Comparison of ENCODE assay signal across 16 cellular contexts in genomic region chr1:83928396-83928795, GRCh38.
A peak's percentile ranks its signal among the peaks of the same experiment; 100 is the strongest.
DNase-seq lines count a peak whose midpoint lies in the region; ATAC-seq and TF ChIP-seq lines count a peak whose summit lies in the region.
"Had no signal": no experiment of that assay in that cellular context is flagged by ENCODE, and none has a peak within 500 bp of the region (broad histone marks: within the 10 kb centered on the region; RNA-seq: fewer than 3 reads in every experiment).

No MANE protein-coding gene starts in this region.

- no peaks in the 10 kb centered on the region for H3K36me3 Mint-ChIP-seq in GM23338 (ENCODE audit: low read depth)

- no peaks in the 10 kb centered on the region for H4K20me1 ChIP-seq in GM23338 (replicated peaks; ENCODE audit: insufficient read depth)

- H3K36me3 ChIP-seq in GM23338 (ENCODE audit: insufficient read depth) (no peaks in the 10 kb centered on the region), adipocyte (ENCODE audit: control insufficient read depth, insufficient read depth, low read length, severe bottlenecking) (no peaks in the 10 kb centered on the region), brain microvascular endothelial cell (replicated peaks) (no peaks in the 10 kb centered on the region)
- H3K36me3 ChIP-seq: SJSA1 had no signal

- peaks cover 22% of the 10 kb centered on the region for H3K4me1 Mint-ChIP-seq in GM23338

- CTCF ChIA-PET in GM10248 (lab: Yijun Ruan, JAX), result interaction anchor here (1.3 to 2.2 kb wide), 4 partner anchors 12 to 505 kb away, joined by 4 to 8 read pairs (median 5); no protein-coding TSS in a partner anchor

- no peaks in the 10 kb centered on the region for H3K4me1 ChIP-seq in GM23338 (ENCODE audit: insufficient read depth)
- peaks cover 8% of the 10 kb centered on the region for H3K4me1 ChIP-seq in adipocyte (ENCODE audit: control insufficient read depth, insufficient read depth, low read length)

- no peak overlapping the region for H3K4me2 ChIP-seq in GM23338
- H3K4me2 ChIP-seq: PC-9 had no signal

- H3F3A ChIP-seq in GM23338 (replicated peaks; ENCODE audit: low read depth), result no peaks in the 10 kb centered on the region

- no peaks in the 10 kb centered on the region for H3K9me3 ChIP-seq in adipocyte (ENCODE audit: control insufficient read depth, low read length)
- H3K9me3 ChIP-seq: SJSA1 had no signal

- in situ Hi-C loops in brain microvascular endothelial cell (cut with HindIII; ENCODE audit: low pct_ligation_motif_present, low sequenced_read_pairs), result no loop called here

- no peak overlapping the region for H3K4me3 Mint-ChIP-seq in GM23338

- H3K27me3 ChIP-seq in GM23338 (ENCODE audit: insufficient read depth), result no peaks in the 10 kb centered on the region
- H3K27me3 ChIP-seq in adipocyte (replicated peaks; ENCODE audit: control insufficient read depth, insufficient read depth, low read length), result no peaks in the 10 kb centered on the region
- no peaks in the 10 kb centered on the region for H3K27me3 ChIP-seq in brain microvascular endothelial cell (replicated peaks)
- H3K27me3 ChIP-seq: SJSA1 had no signal

- TF ChIP-seq CTCF in GM23338 (conservative IDR thresholded peaks at IDR 0.05; ENCODE audit: low read depth in 2 of 2) (no peak), retinal pigment epithelial cell (conservative IDR thresholded peaks at IDR 0.05; ENCODE audit: low read depth, low read length) (no peak), GM10248 (IDR thresholded peaks at IDR 0.05; ENCODE audit: control extremely low read depth, extremely low read depth, low read depth, missing control alignments) (no peak), brain microvascular endothelial cell (IDR thresholded peaks at IDR 0.05; ENCODE audit: low read depth, low read length, missing control alignments) (no peak)

- intact Hi-C loops in left ventricle myocardium superior (cut with micrococcal nuclease), result no loop called here

- H3K4me3 ChIP-seq in GM23338 (no peak overlapping the region), adipocyte (ENCODE audit: low read length) (no peak overlapping the region), retinal pigment epithelial cell (ENCODE audit: low read length) (no peak overlapping the region), brain microvascular endothelial cell (ENCODE audit: low read depth, low read length) (no peak overlapping the region)
- H3K4me3 ChIP-seq: PC-9, SJSA1 had no signal

- no peak for ATAC-seq in GM23338
- peak; percentile 53 for ATAC-seq in left ventricle myocardium superior

- no peak overlapping the region for H3K9ac ChIP-seq in adipocyte (ENCODE audit: low read length)

- no peak overlapping the region for H2AFZ ChIP-seq in GM23338
- H2AFZ ChIP-seq: PC-9 had no signal

- H3K27ac ChIP-seq in GM23338 (ENCODE audit: low read depth) (no peak overlapping the region), brain microvascular endothelial cell (no peak overlapping the region)
- H3K27ac ChIP-seq: PC-9, SJSA1 had no signal

- no peaks in the 10 kb centered on the region for H3K9me3 Mint-ChIP-seq in GM23338

- H3K27me3 Mint-ChIP-seq in GM23338 (ENCODE audit: insufficient read depth, low read depth, poor library complexity), result no peaks in the 10 kb centered on the region

- no peaks in the 10 kb centered on the region for H3K79me2 ChIP-seq in GM23338 (replicated peaks; ENCODE audit: insufficient read depth)

- H3K27ac Mint-ChIP-seq in GM23338, result peak overlapping the region; percentile 75; the same call in 1 of the 2 replicates

- POLR2A ChIA-PET in GM10248 (lab: Yijun Ruan, JAX), result no interaction called here

- no peaks in the 10 kb centered on the region for H3K9me2 ChIP-seq in GM23338 (ENCODE audit: insufficient read depth)

- DNase-seq in GM23338 (ENCODE audit: low spot score), result no peak
- DNase-seq in adipocyte (ENCODE audit: low read depth), result peak; percentile 34
- no peak for DNase-seq in left ventricle myocardium superior
- peak; percentile 77 for DNase-seq in retinal pigment epithelial cell (ENCODE audit: low read depth)
- DNase-seq in GM10248 (ENCODE audit: extremely low spot score), result no peak
- DNase-seq in brain microvascular endothelial cell, result no peak
- DNase-seq in HuH-7.5 (ENCODE audit: low spot score), result no peak
- DNase-seq: C1 segment of cervical spinal cord, H7, Karpas-422, NCI-H1417 treated with DMSO at 0.1 percent for 48 hours, NCI-H187 treated with DMSO at 0.1 percent for 48 hours, NCI-H226, NCI-H524, PC-9 had no signal

TF ChIP-seq in GM23338, 12 proteins besides CTCF, POLR2A, EP300 and RAD21 (continues in another document):
- TF ChIP-seq ZNF331 (CRISPR knock-in tag; IDR thresholded peaks at IDR 0.05; ENCODE audit: low read depth), result no peak
- TF ChIP-seq NANOG (IDR thresholded peaks at IDR 0.05; ENCODE audit: borderline replicate concordance), result no peak
- no peak for TF ChIP-seq EZH2phosphoT487 (IDR thresholded peaks at IDR 0.05; ENCODE audit: unreplicated experiment)
- no peak for TF ChIP-seq ZNF462 (CRISPR knock-in tag; IDR thresholded peaks at IDR 0.05)

Comparison
In these comparisons a context has a peak if more than half of its experiments do, and no peak if none do; other contexts are left out.
1. DNase-seq: peak in adipocyte (single experiment) and retinal pigment epithelial cell (single experiment); none in GM23338 (single experiment), left ventricle myocardium superior (single experiment), GM10248 (single experiment), brain microvascular endothelial cell (single experiment) and HuH-7.5 (single experiment).